Comparison of ENCODE assay signal across 1 cellular context in genomic region chr12:53474077-53474476, GRCh38.
TF ChIP-seq lines count a peak whose summit lies in the region.

No MANE protein-coding gene starts in this region.

TF ChIP-seq in SK-N-SH, 30 proteins besides CTCF, POLR2A, EP300 and RAD21 (continued from another document):
- TF ChIP-seq REST (IDR thresholded peaks at IDR 0.05; ENCODE audit: low read depth, low read length): no peak
- TF ChIP-seq GABPA (IDR thresholded peaks at IDR 0.05; ENCODE audit: low read depth): no peak
- no peak for TF ChIP-seq MXI1 (IDR thresholded peaks at IDR 0.05; ENCODE audit: low read depth, low read length)
TF ChIP-seq in SK-N-SH: peak in this region for 0.
